In genomic region chr2:20608666-20609348, GRCh38 we compare ENCODE assay signal across 17 cellular contexts. TPM values are rescaled to one million over a fixed set of nuclear protein-coding genes. Genes with fewer than 3 reads are reported as not detected.
A peak's percentile ranks its signal among the peaks of the same experiment; 100 is the strongest.
DNase-seq lines count a peak whose midpoint lies in the region; ATAC-seq and TF ChIP-seq lines count a peak whose summit lies in the region.
"Had no signal": no experiment of that assay in that cellular context is flagged by ENCODE, and none has a peak within 500 bp of the region (broad histone marks: within the 10 kb centered on the region; RNA-seq: fewer than 3 reads in every experiment).

No MANE protein-coding gene starts in this region.

- H3K9me3 ChIP-seq in gastroesophageal sphincter (no peaks in the 10 kb centered on the region), neuronal stem cell (replicated peaks in 1 of 2; ENCODE audit: control insufficient read depth in 2 of 2, insufficient read depth in 1 of 2, low read depth in 1 of 2, low read length in 2 of 2) (peaks cover 0 to 4% of the 10 kb centered on the region in 2 donors), aorta (ENCODE audit: control insufficient read depth, low read length) (no peaks in the 10 kb centered on the region), OCI-LY7 (ENCODE audit: low read length) (peaks cover 6% of the 10 kb centered on the region)
- H3K9me3 ChIP-seq: SJSA1 had no signal

- BruUV-seq in OCI-LY7 (replicated peaks; lab: Mats Ljungman, UMichigan), result no TSS peak

- H3K14ac ChIP-seq in neuronal stem cell (ENCODE audit: low read length), result no peak overlapping the region

- H3K4me1 ChIP-seq in gastroesophageal sphincter, result peaks cover 37 to 82% (median 58%) of the 10 kb centered on the region in 3 donors
- peaks cover 5 to 6% of the 10 kb centered on the region in 2 donors for H3K4me1 ChIP-seq in neuronal stem cell (ENCODE audit: control insufficient read depth in 2 of 2, insufficient read depth in 1 of 2, low read depth in 1 of 2, low read length in 2 of 2)
- H3K4me1 ChIP-seq in aorta (ENCODE audit: control insufficient read depth in 1 of 2, insufficient read depth in 2 of 2, low read length in 2 of 2), result no peaks in the 10 kb centered on the region
- no peaks in the 10 kb centered on the region for H3K4me1 ChIP-seq in OCI-LY7 (ENCODE audit: insufficient read depth, low read length, poor library complexity, severe bottlenecking)
- H3K4me1 ChIP-seq: HAP-1 had no signal

- CTCF ChIA-PET in OCI-LY7 (lab: Charles Lee; ENCODE audit: unreplicated experiment), result no interaction called here

- no peak for TF ChIP-seq CTCF in gastroesophageal sphincter (IDR thresholded peaks at IDR 0.05)
- TF ChIP-seq CTCF in OCI-LY7 (conservative IDR thresholded peaks at IDR 0.05; ENCODE audit: low read length), result no peak

- no peaks in the 10 kb centered on the region for H3K9me2 ChIP-seq in OCI-LY7 (ENCODE audit: insufficient read depth, low read length)

- H4K8ac ChIP-seq in neuronal stem cell (ENCODE audit: low read depth, low read length), result no peak overlapping the region

- no peak overlapping the region for H3K9ac ChIP-seq in neuronal stem cell (ENCODE audit: low read depth, low read length, poor library complexity)
- H3K9ac ChIP-seq: neural progenitor cell had no signal

- H2AFZ ChIP-seq in neuronal stem cell (ENCODE audit: low read length) (no peak overlapping the region), OCI-LY7 (ENCODE audit: low read length) (no peak overlapping the region)
- H2AFZ ChIP-seq: hepatocyte, neural progenitor cell had no signal

- peak overlapping the region; percentile 69 for H3K4ac ChIP-seq in neuronal stem cell (ENCODE audit: low read length)

- whole genome bisulfite sequencing in gastroesophageal sphincter (ENCODE audit: low coverage in 1 of 2), 2 donors, result 65 to 71% methylated on average over 2 to 4 of the region's 7 CpGs
- no CpG with 5 or more reads among the region's 7 CpGs for WGBS in neuronal stem cell (ENCODE audit: extremely low coverage in 2 of 2, insufficient read length in 2 of 2, insufficient replicate concordance in 1 of 2), 2 donors
- WGBS in aorta, 2 donors, result 87 to 89% methylated on average over 7 of the region's 7 CpGs

- H3K23ac ChIP-seq in neuronal stem cell (ENCODE audit: low read depth, low read length, poor library complexity), result no peak overlapping the region

- no peak overlapping the region for H2BK5ac ChIP-seq in neuronal stem cell (ENCODE audit: low read length)

- no peak overlapping the region for H3K18ac ChIP-seq in neuronal stem cell (ENCODE audit: low read length)

- no peaks in the 10 kb centered on the region for H4K20me1 ChIP-seq in OCI-LY7 (ENCODE audit: insufficient read depth, low read length)

- no peak for TF ChIP-seq EP300 in gastroesophageal sphincter (IDR thresholded peaks at IDR 0.05)

- H4K91ac ChIP-seq in neuronal stem cell (ENCODE audit: low read depth, low read length, poor library complexity), result no peak overlapping the region

- ATAC-seq in Right ventricle myocardium superior (ENCODE audit: poor library complexity) (no peak), gastroesophageal sphincter (no peak), aorta (ENCODE audit: low FRiP score) (no peak), GM18519 (IDR thresholded peaks at IDR 0.05; ENCODE audit: low FRiP score, unreplicated experiment) (no peak), HG03095 (IDR thresholded peaks at IDR 0.05; ENCODE audit: unreplicated experiment) (no peak)

- H3K36me3 ChIP-seq in gastroesophageal sphincter (no peaks in the 10 kb centered on the region), neuronal stem cell (replicated peaks in 1 of 2; ENCODE audit: control insufficient read depth in 2 of 2, insufficient read depth in 2 of 2, low read length in 2 of 2) (no peaks in the 10 kb centered on the region), aorta (ENCODE audit: control insufficient read depth in 1 of 2, insufficient read depth in 2 of 2, low read length in 1 of 2) (no peaks in the 10 kb centered on the region), OCI-LY7 (ENCODE audit: insufficient read depth, low read length) (no peaks in the 10 kb centered on the region)
- H3K36me3 ChIP-seq: HAP-1, neural progenitor cell, SJSA1 had no signal

- no peaks in the 10 kb centered on the region for H3K79me1 ChIP-seq in neuronal stem cell (ENCODE audit: low read depth, low read length)

- no peak overlapping the region for H2BK120ac ChIP-seq in neuronal stem cell (ENCODE audit: low read depth, low read length)

- H3K27ac ChIP-seq in gastroesophageal sphincter (peak overlapping the region; percentile 91 to 99 (median 98)), neuronal stem cell (replicated peaks; ENCODE audit: low read length) (no peak overlapping the region), aorta (ENCODE audit: low read depth in 1 of 2, low read length in 2 of 2) (no peak overlapping the region), OCI-LY7 (ENCODE audit: low read depth, low read length, poor library complexity, severe bottlenecking) (no peak overlapping the region)
- H3K27ac ChIP-seq: hepatocyte, neural progenitor cell, SJSA1 had no signal

- H3K27me3 ChIP-seq in gastroesophageal sphincter (no peaks in the 10 kb centered on the region), neuronal stem cell (ENCODE audit: control insufficient read depth in 3 of 3, insufficient read depth in 3 of 3, low read depth in 1 of 3, low read length in 3 of 3) (no peaks in the 10 kb centered on the region), aorta (ENCODE audit: control insufficient read depth in 1 of 2, insufficient read depth in 2 of 2, low read length in 1 of 2) (no peaks in the 10 kb centered on the region)
- H3K27me3 ChIP-seq: hepatocyte, SJSA1 had no signal

- H2BK12ac ChIP-seq in neuronal stem cell (ENCODE audit: low read length), result no peak overlapping the region

- H3K4me3 ChIP-seq in gastroesophageal sphincter (no peak overlapping the region), neuronal stem cell (ENCODE audit: low read length in 2 of 2) (no peak overlapping the region), aorta (ENCODE audit: low read length in 2 of 2) (no peak overlapping the region), OCI-LY7 (ENCODE audit: low read depth, low read length, poor library complexity, severe bottlenecking) (no peak overlapping the region)
- H3K4me3 ChIP-seq: HAP-1, hepatocyte, lung, neural progenitor cell, SJSA1 had no signal

- no peaks in the 10 kb centered on the region for H3K79me2 ChIP-seq in OCI-LY7 (ENCODE audit: insufficient read depth, low read depth, low read length)
- H3K79me2 ChIP-seq: hepatocyte had no signal

- DNase-seq in cardiac septum (ENCODE audit: low spot score), result peak; percentile 64
- DNase-seq in Right ventricle myocardium superior, result no peak
- DNase-seq in neuronal stem cell (ENCODE audit: low spot score), result no peak
- DNase-seq in aorta, result peak; percentile 34 to 59
- DNase-seq in OCI-LY7 (ENCODE audit: low spot score), result no peak
- DNase-seq: activated CD8-positive, alpha-beta memory T cell treated with anti-CD3 and anti-CD28 coated beads for 24 hours; activated naive CD4-positive, alpha-beta T cell treated with anti-CD3 and anti-CD28 coated beads for 36 hours; NCI-H1930 had no signal

- no peak for TF ChIP-seq POLR2A in gastroesophageal sphincter (IDR thresholded peaks at IDR 0.05)

- H2BK15ac ChIP-seq in neuronal stem cell (ENCODE audit: low read length), result no peak overlapping the region

- intact Hi-C loops in cardiac septum (cut with DNase I) (no loop called here), Right ventricle myocardium superior (cut with DNase I) (no loop called here), aorta (cut with DNase I) (no loop called here), OCI-LY7 (cut with micrococcal nuclease; ENCODE audit: unreplicated experiment) (no loop called here)

- H3K4me2 ChIP-seq in neuronal stem cell (ENCODE audit: insufficient read depth, low read length, poor library complexity, severe bottlenecking), result no peak overlapping the region
- no peak overlapping the region for H3K4me2 ChIP-seq in OCI-LY7 (ENCODE audit: low read length)
- H3K4me2 ChIP-seq: hepatocyte, neural progenitor cell had no signal

- POLR2A ChIA-PET in OCI-LY7 (lab: Charles Lee), result no interaction called here

- H2AK5ac ChIP-seq in neuronal stem cell (ENCODE audit: low read depth, low read length), result no peak overlapping the region

RNA-seq across cellular contexts. Expression of gene HS1BP3, which starts 42.1 kb away (rescaled TPM):
- total RNA-seq in cardiac septum, result 15.6 TPM
- 19.7 TPM for total RNA-seq in Right ventricle myocardium superior
- total RNA-seq in gastroesophageal sphincter, result 10 to 100 TPM; 42.8 to 89.1 (median 61.4) TPM
- 13.1 TPM for polyA plus RNA-seq in neuronal stem cell (2013, experiment 1 of 2)
- polyA plus RNA-seq in neuronal stem cell (2013, experiment 2 of 2), result 12.9 TPM
- total RNA-seq in aorta, result 10 to 100 TPM; 34.8 to 42.3 TPM
- polyA plus RNA-seq in aorta, result 10 to 100 TPM; 27.5 to 33.6 TPM
- total RNA-seq in OCI-LY7 (2014; rRNA removed; shearing (Covaris generic)), result 9.5 and 10.6 TPM in 2 replicates
- 15.0 and 15.2 TPM in 2 replicates for total RNA-seq in OCI-LY7 (2022)

RNA-seq across cellular contexts. Expression of gene GDF7, which starts 58.1 kb away (rescaled TPM):
- 0.94 TPM for total RNA-seq in cardiac septum
- total RNA-seq in Right ventricle myocardium superior, result 0.38 TPM
- total RNA-seq in gastroesophageal sphincter, result 10 to 100 TPM in 3 of 4 donors, 1 to 10 TPM in 1; 1.2 to 19.9 (median 15.3) TPM
- 0.04 TPM for polyA plus RNA-seq in neuronal stem cell (2013, experiment 1 of 2)
- 0.06 TPM for polyA plus RNA-seq in neuronal stem cell (2013, experiment 2 of 2)
- 10 to 100 TPM; 15.9 to 16.4 TPM for total RNA-seq in aorta
- polyA plus RNA-seq in aorta, result 10 to 100 TPM in 1 of 2 donors, 1 to 10 TPM in 1; 4.1 to 15.6 TPM
- 0.06 and 0.10 TPM in 2 replicates for total RNA-seq in OCI-LY7 (2014; rRNA removed; shearing (Covaris generic))
- total RNA-seq in OCI-LY7 (2022), result 0.06 and 0.13 TPM in 2 replicates
- total RNA-seq: activated naive CD4-positive, alpha-beta T cell treated with anti-CD3 and anti-CD28 coated beads for 36 hours; LHCN-M2 had no signal

Comparison
In these comparisons a context has a peak if more than half of its experiments do, and no peak if none do; other contexts are left out.
1. DNase-seq: peak in cardiac septum (single experiment) and aorta (2 of 2); none in Right ventricle myocardium superior (single experiment), neuronal stem cell (single experiment) and OCI-LY7 (single experiment).
2. H3K27ac ChIP-seq: peak in gastroesophageal sphincter (4 of 4); none in neuronal stem cell (single experiment), aorta (0 of 2) and OCI-LY7 (single experiment).